35 cellular contexts compared by ENCODE assay signal in the genomic region with DNA sequence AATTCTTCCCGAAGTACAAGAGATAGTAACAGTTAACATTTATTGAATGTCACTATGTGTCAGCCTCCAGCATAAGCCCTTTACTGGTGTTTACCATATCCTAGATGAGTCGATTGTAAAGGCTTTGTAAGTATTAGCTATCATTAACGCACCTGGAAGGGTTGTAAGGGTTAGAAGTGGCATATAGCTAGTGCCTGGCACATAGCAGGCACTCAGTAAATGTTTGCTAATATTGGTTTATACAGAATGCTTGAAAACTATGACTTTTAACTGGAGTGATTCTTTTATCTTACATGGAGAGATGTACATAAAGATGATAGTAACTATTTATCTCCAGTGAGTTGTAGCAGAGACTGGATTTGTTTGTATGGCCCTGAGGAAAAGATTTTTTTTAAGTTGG.
"Had no signal": no experiment of that assay in that cellular context is flagged by ENCODE, and none has a peak within 500 bp of the region (broad histone marks: within the 10 kb centered on the region; RNA-seq: fewer than 3 reads in every experiment).

No MANE protein-coding gene starts in this region.

- H3K36me3 Mint-ChIP-seq: activated naive CD4-positive, alpha-beta T cell treated with anti-CD3 and anti-CD28 coated beads, Interleukin-2, amount 50 U/mL, for 24 hours; activated naive CD8-positive, alpha-beta T cell treated with anti-CD3 and anti-CD28 coated beads for 36 hours had no signal

- ATAC-seq: activated CD8-positive, alpha-beta T cell treated with anti-CD3 and anti-CD28 coated beads for 36 hours; activated naive CD8-positive, alpha-beta T cell treated with anti-CD3 and anti-CD28 coated beads, Interleukin-2, amount 50 U/mL, for 24 hours; activated T-cell treated with anti-CD3 and anti-CD28 coated beads, Interleukin-2, amount 50 U/mL, for 4 hours; activated T-helper 17 cell treated with anti-CD3 and anti-CD28 coated beads, Interleukin-2, amount 50 U/mL, for 72 hours; body of pancreas; effector memory CD8-positive, alpha-beta T cell; gastrocnemius medialis; heart left ventricle; T-helper 17 cell had no signal

- H3K4me3 ChIP-seq: adrenal gland, body of pancreas, esophagus muscularis mucosa, gastrocnemius medialis, heart left ventricle had no signal

- H3K27ac Mint-ChIP-seq: activated CD4-positive, alpha-beta T cell treated with anti-CD3 and anti-CD28 coated beads, Interleukin-2, amount 10 ng/mL, durations not matched to agents 7 days and 5 days; activated CD8-positive, alpha-beta T cell treated with anti-CD3 and anti-CD28 coated beads for 36 hours; activated naive CD4-positive, alpha-beta T cell treated with anti-CD3 and anti-CD28 coated beads, Interleukin-2, amount 50 U/mL, for 24 hours; activated naive CD8-positive, alpha-beta T cell treated with anti-CD3 and anti-CD28 coated beads for 36 hours; activated naive CD8-positive, alpha-beta T cell treated with anti-CD3 and anti-CD28 coated beads, Interleukin-2, amount 50 U/mL, for 24 hours; activated T-helper 17 cell treated with anti-CD3 and anti-CD28 coated beads, Interleukin-2, amount 50 U/mL, for 72 hours; effector memory CD8-positive, alpha-beta T cell; T-helper 17 cell; T-helper 2 cell treated with Interferon-gamma antibody and Interleukin-4, amounts not matched to agents 5 μg/mL and 100 μg/mL, for 36 hours had no signal

- H3K36me3 ChIP-seq: adrenal gland, esophagus muscularis mucosa, gastrocnemius medialis, heart left ventricle had no signal

- H3K27ac ChIP-seq: adrenal gland, body of pancreas, esophagus muscularis mucosa, foreskin keratinocyte, gastrocnemius medialis, heart left ventricle had no signal

- DNase-seq: activated CD4-positive, alpha-beta T cell treated with anti-CD3 and anti-CD28 coated beads for 4 hours; activated CD4-positive, alpha-beta T cell treated with anti-CD3 and anti-CD28 coated beads, Interleukin-2, amount 10 ng/mL, durations not matched to agents 7 days and 5 days; activated CD4-positive, alpha-beta T cell treated with anti-CD3 and anti-CD28 coated beads, Interleukin-2, amount 50 U/mL, for 4 hours; activated CD4-positive, CD25-positive, alpha-beta regulatory T cell; activated CD4-positive, CD25-positive, alpha-beta regulatory T cell treated with anti-CD3 and anti-CD28 coated beads, Interleukin-2, amount 50 U/mL, for 72 hours; activated CD8-positive, alpha-beta memory T cell treated with anti-CD3 and anti-CD28 coated beads for 24 hours; activated CD8-positive, alpha-beta T cell treated with anti-CD3 and anti-CD28 coated beads for 36 hours; activated effector memory CD4-positive, alpha-beta T cell treated with Interleukin-2 at 50 U/mL for 16 hours; activated gamma-delta T cell treated with Interleukin-2 at 50 U/mL for 16 hours; activated naive CD4-positive, alpha-beta T cell treated with Interleukin-2 at 50 U/mL for 16 hours; activated naive CD8-positive, alpha-beta T cell treated with anti-CD3 and anti-CD28 coated beads for 36 hours; activated naive CD8-positive, alpha-beta T cell treated with anti-CD3 and anti-CD28 coated beads, Interleukin-2, amount 50 U/mL, for 24 hours; activated T-cell treated with anti-CD3 and anti-CD28 coated beads, Interleukin-2, amount 50 U/mL, for 4 hours; adrenal gland; amygdala; aorta; body of pancreas; caudate nucleus; cortex of kidney; dermis blood vessel endothelial cell; effector CD4-positive, alpha-beta T cell; effector memory CD8-positive, alpha-beta T cell; erythroblast; foreskin keratinocyte; gastrocnemius medialis; glutamatergic neuron; heart left ventricle; T-helper 1 cell; T-helper 17 cell; T1000 had no signal

- H3K9me3 ChIP-seq: adrenal gland, body of pancreas, esophagus muscularis mucosa, gastrocnemius medialis had no signal

- H3K4me3 Mint-ChIP-seq: activated CD4-positive, alpha-beta T cell treated with anti-CD3 and anti-CD28 coated beads, Interleukin-2, amount 10 ng/mL, durations not matched to agents 7 days and 5 days; activated CD8-positive, alpha-beta T cell treated with anti-CD3 and anti-CD28 coated beads for 36 hours; activated naive CD4-positive, alpha-beta T cell treated with anti-CD3 and anti-CD28 coated beads, Interleukin-2, amount 50 U/mL, for 24 hours; activated naive CD8-positive, alpha-beta T cell treated with anti-CD3 and anti-CD28 coated beads for 36 hours; activated naive CD8-positive, alpha-beta T cell treated with anti-CD3 and anti-CD28 coated beads, Interleukin-2, amount 50 U/mL, for 24 hours; activated T-cell treated with anti-CD3 and anti-CD28 coated beads, Interleukin-2, amount 50 U/mL, for 4 hours; activated T-helper 17 cell treated with anti-CD3 and anti-CD28 coated beads, Interleukin-2, amount 50 U/mL, for 72 hours; effector memory CD8-positive, alpha-beta T cell; T-helper 17 cell; T-helper 2 cell treated with Interferon-gamma antibody and Interleukin-4, amounts not matched to agents 5 μg/mL and 100 μg/mL, for 36 hours had no signal

- H3K4me1 Mint-ChIP-seq: activated CD4-positive, alpha-beta T cell treated with anti-CD3 and anti-CD28 coated beads, Interleukin-2, amount 10 ng/mL, durations not matched to agents 7 days and 5 days; activated naive CD4-positive, alpha-beta T cell treated with anti-CD3 and anti-CD28 coated beads, Interleukin-2, amount 50 U/mL, for 24 hours; activated naive CD8-positive, alpha-beta T cell treated with anti-CD3 and anti-CD28 coated beads for 36 hours; activated naive CD8-positive, alpha-beta T cell treated with anti-CD3 and anti-CD28 coated beads, Interleukin-2, amount 50 U/mL, for 24 hours; activated T-helper 17 cell treated with anti-CD3 and anti-CD28 coated beads, Interleukin-2, amount 50 U/mL, for 72 hours had no signal

- H3K9me3 Mint-ChIP-seq: activated CD4-positive, alpha-beta T cell treated with anti-CD3 and anti-CD28 coated beads, Interleukin-2, amount 10 ng/mL, durations not matched to agents 7 days and 5 days; activated naive CD4-positive, alpha-beta T cell treated with anti-CD3 and anti-CD28 coated beads, Interleukin-2, amount 50 U/mL, for 24 hours; activated naive CD8-positive, alpha-beta T cell treated with anti-CD3 and anti-CD28 coated beads for 36 hours; activated naive CD8-positive, alpha-beta T cell treated with anti-CD3 and anti-CD28 coated beads, Interleukin-2, amount 50 U/mL, for 24 hours; activated T-cell treated with anti-CD3 and anti-CD28 coated beads, Interleukin-2, amount 50 U/mL, for 4 hours; activated T-helper 17 cell treated with anti-CD3 and anti-CD28 coated beads, Interleukin-2, amount 50 U/mL, for 72 hours; effector memory CD8-positive, alpha-beta T cell; T-helper 2 cell treated with Interferon-gamma antibody and Interleukin-4, amounts not matched to agents 5 μg/mL and 100 μg/mL, for 36 hours had no signal

- H3K27me3 Mint-ChIP-seq: activated CD4-positive, alpha-beta T cell treated with anti-CD3 and anti-CD28 coated beads, Interleukin-2, amount 10 ng/mL, durations not matched to agents 7 days and 5 days; activated CD8-positive, alpha-beta T cell treated with anti-CD3 and anti-CD28 coated beads for 36 hours; activated naive CD8-positive, alpha-beta T cell treated with anti-CD3 and anti-CD28 coated beads, Interleukin-2, amount 50 U/mL, for 24 hours had no signal

- H3K27me3 ChIP-seq: adrenal gland, body of pancreas, foreskin keratinocyte, gastrocnemius medialis, heart left ventricle had no signal

- FAIRE-seq: colon had no signal

- H3K4me1 ChIP-seq: adrenal gland, body of pancreas, esophagus muscularis mucosa, foreskin keratinocyte, gastrocnemius medialis, heart left ventricle had no signal
